In genomic region chr3:96843505-96844203, GRCh38 we compare ENCODE assay signal across 16 cellular contexts. TPM values are rescaled to one million over a fixed set of nuclear protein-coding genes. Genes with fewer than 3 reads are reported as not detected.
"Had no signal": no experiment of that assay in that cellular context is flagged by ENCODE, and none has a peak within 500 bp of the region (broad histone marks: within the 10 kb centered on the region; RNA-seq: fewer than 3 reads in every experiment).

No MANE protein-coding gene starts in this region.

- H3K27me3 Mint-ChIP-seq: activated CD8-positive, alpha-beta T cell treated with anti-CD3 and anti-CD28 coated beads for 36 hours; stimulated activated naive CD8-positive, alpha-beta T cell treated with anti-CD3 and anti-CD28 coated beads, Interleukin-15, Interleukin-2, amounts not matched to agents 100 ng/mL and 50 ng/mL, for 24 hours had no signal

- H3K27ac Mint-ChIP-seq: activated CD8-positive, alpha-beta T cell treated with anti-CD3 and anti-CD28 coated beads for 36 hours; activated T-cell treated with anti-CD3 and anti-CD28 coated beads, Interleukin-2, amount 50 U/mL, for 72 hours; stimulated activated naive CD8-positive, alpha-beta T cell treated with anti-CD3 and anti-CD28 coated beads, Interleukin-15, Interleukin-2, amounts not matched to agents 100 ng/mL and 50 ng/mL, for 24 hours had no signal

- H3K9me3 Mint-ChIP-seq: activated CD8-positive, alpha-beta T cell treated with anti-CD3 and anti-CD28 coated beads for 36 hours; stimulated activated naive CD8-positive, alpha-beta T cell treated with anti-CD3 and anti-CD28 coated beads, Interleukin-15, Interleukin-2, amounts not matched to agents 100 ng/mL and 50 ng/mL, for 24 hours had no signal

- H3K27ac ChIP-seq: cardiac muscle cell, coronary artery, gastroesophageal sphincter, hepatocyte, upper lobe of left lung had no signal

- H3K4me3 ChIP-seq: cardiac muscle cell, coronary artery, gastroesophageal sphincter, hepatocyte, upper lobe of left lung had no signal

- H3K36me3 ChIP-seq: cardiac muscle cell, gastroesophageal sphincter, upper lobe of left lung had no signal

- DNase-seq: activated CD4-positive, alpha-beta T cell treated with anti-CD3 and anti-CD28 coated beads for 4 hours; activated CD8-positive, alpha-beta memory T cell treated with anti-CD3 and anti-CD28 coated beads, Interleukin-2, amount 50 U/mL, for 4 hours; activated CD8-positive, alpha-beta T cell treated with anti-CD3 and anti-CD28 coated beads for 36 hours; activated naive CD4-positive, alpha-beta T cell; activated T-cell treated with anti-CD3 and anti-CD28 coated beads, Interleukin-2, amount 50 U/mL, for 72 hours; effector CD4-positive, alpha-beta T cell; stimulated activated CD4-positive, alpha-beta T cell treated with anti-CD3 and anti-CD28 coated beads, Interleukin-4, amount 100 ng/mL, for 24 hours; upper lobe of left lung had no signal

- H3K4me3 Mint-ChIP-seq: activated CD8-positive, alpha-beta T cell treated with anti-CD3 and anti-CD28 coated beads for 36 hours; activated T-cell treated with anti-CD3 and anti-CD28 coated beads, Interleukin-2, amount 50 U/mL, for 72 hours; neural crest cell; stimulated activated naive CD8-positive, alpha-beta T cell treated with anti-CD3 and anti-CD28 coated beads, Interleukin-15, Interleukin-2, amounts not matched to agents 100 ng/mL and 50 ng/mL, for 24 hours had no signal

- H3K9me3 ChIP-seq: gastroesophageal sphincter, upper lobe of left lung had no signal

- H3K4me1 Mint-ChIP-seq: neural crest cell had no signal

RNA-seq across cellular contexts. Expression of gene EPHA6, which starts 29.3 kb away (rescaled TPM):
- total RNA-seq: activated CD8-positive, alpha-beta T cell treated with anti-CD3 and anti-CD28 coated beads for 36 hours; activated T-cell treated with anti-CD3 and anti-CD28 coated beads, Interleukin-2, amount 50 U/mL, for 72 hours; endothelial cell of umbilical vein; kidney epithelial cell had no signal
